ENCODE assay signal across 25 cellular contexts in the genomic region with DNA sequence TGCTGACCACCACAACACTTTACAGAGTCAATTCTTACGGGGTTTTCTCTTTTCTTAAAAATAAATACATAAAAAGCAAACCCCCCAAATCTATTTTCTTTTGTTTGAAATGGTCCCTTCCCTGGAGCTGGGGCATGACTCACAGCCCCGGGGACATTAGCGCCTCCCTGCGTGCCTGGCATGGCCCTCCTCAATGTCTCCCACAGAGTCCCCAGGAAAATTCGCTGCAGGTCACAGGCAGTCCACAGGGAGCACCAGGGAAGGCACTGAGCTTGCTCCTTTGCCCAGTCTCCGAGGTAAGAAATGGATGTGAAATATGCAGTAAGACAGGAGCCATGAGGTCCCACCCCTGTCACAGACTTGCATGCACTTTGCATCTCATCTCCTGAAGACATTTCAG.
"Had no signal": no experiment of that assay in that cellular context is flagged by ENCODE, and none has a peak within 500 bp of the region (broad histone marks: within the 10 kb centered on the region; RNA-seq: fewer than 3 reads in every experiment).

No MANE protein-coding gene starts in this region.

- DNase-seq: hypothalamus; immature natural killer cell; kidney; left colon; left lung; midbrain; mucosa of descending colon; naive thymus-derived CD4-positive, alpha-beta T cell; nucleus accumbens; right lobe of liver; stimulated activated CD4-positive, alpha-beta T cell treated with anti-CD3 and anti-CD28 coated beads, Interleukin-12 subunit alpha, Interleukin-12 subunit beta, amount 100 ng/mL, for 4 hours; stimulated activated CD4-positive, alpha-beta T cell treated with anti-CD3 and anti-CD28 coated beads, Interleukin-15, amount 100 ng/mL, for 24 hours; stimulated activated CD4-positive, alpha-beta T cell treated with anti-CD3 and anti-CD28 coated beads, Interleukin-2, amount 100 ng/mL, for 24 hours; stimulated activated CD4-positive, alpha-beta T cell treated with anti-CD3 and anti-CD28 coated beads, Interleukin-4, amount 100 ng/mL, for 1 hour; stimulated activated naive B cell treated with anti-CD40 and anti-IgM and Interleukin-4, amounts not matched to agents 10 μg/mL and 1 μg/mL and 100 μg/mL, for 72 hours; stimulated activated naive CD8-positive, alpha-beta T cell treated with anti-CD3 and anti-CD28 coated beads, Interleukin-15, Interleukin-2, amounts not matched to agents 100 U/mL and 50 U/mL, for 24 hours; stomach; testis; thyroid gland; uterus had no signal

- H3K9me3 ChIP-seq: left lung, mucosa of descending colon, right atrium auricular region, right lobe of liver, stomach, testis, thyroid gland, uterus had no signal

- H3K79me2 ChIP-seq: parathyroid adenoma had no signal

- H3K4me3 Mint-ChIP-seq: immature natural killer cell; naive thymus-derived CD4-positive, alpha-beta T cell; natural killer cell treated with Interleukin-12 subunit alpha and Interleukin-12 subunit beta and Interleukin-15 and Interleukin-18, amount 100 ng/mL, for 72 hours; stimulated activated naive B cell treated with anti-CD40 and anti-IgM and Interleukin-4, amounts not matched to agents 10 μg/mL and 1 μg/mL and 100 μg/mL, for 72 hours; type B pancreatic cell had no signal

- H3K4me1 Mint-ChIP-seq: immature natural killer cell; naive thymus-derived CD4-positive, alpha-beta T cell; stimulated activated naive B cell treated with anti-CD40 and anti-IgM and Interleukin-4, amounts not matched to agents 10 μg/mL and 1 μg/mL and 100 μg/mL, for 72 hours had no signal

- H3K36me3 ChIP-seq: left lung, right atrium auricular region, right lobe of liver, stomach, uterus had no signal

- H3K4me1 ChIP-seq: left lung, parathyroid adenoma, right atrium auricular region, right lobe of liver, stomach, testis, thyroid gland, uterus had no signal

- H3K27me3 Mint-ChIP-seq: naive thymus-derived CD4-positive, alpha-beta T cell; natural killer cell treated with Interleukin-12 subunit alpha and Interleukin-12 subunit beta and Interleukin-15 and Interleukin-18, amount 100 ng/mL, for 72 hours; type B pancreatic cell had no signal

- H3K9ac ChIP-seq: parathyroid adenoma had no signal

- ATAC-seq: left colon; left lung; mucosa of descending colon; naive thymus-derived CD4-positive, alpha-beta T cell; natural killer cell treated with Interleukin-12 subunit alpha and Interleukin-12 subunit beta and Interleukin-15 and Interleukin-18, amount 100 ng/mL, for 72 hours; right lobe of liver; stimulated activated naive B cell treated with anti-CD40 and anti-IgM and Interleukin-4, amounts not matched to agents 10 μg/mL and 1 μg/mL and 100 μg/mL, for 72 hours; stimulated activated naive CD8-positive, alpha-beta T cell treated with anti-CD3 and anti-CD28 coated beads, Interleukin-15, Interleukin-2, amounts not matched to agents 100 U/mL and 50 U/mL, for 24 hours had no signal

- H3K27ac Mint-ChIP-seq: immature natural killer cell; naive thymus-derived CD4-positive, alpha-beta T cell; natural killer cell treated with Interleukin-12 subunit alpha and Interleukin-12 subunit beta and Interleukin-15 and Interleukin-18, amount 100 ng/mL, for 72 hours; stimulated activated naive B cell treated with anti-CD40 and anti-IgM and Interleukin-4, amounts not matched to agents 10 μg/mL and 1 μg/mL and 100 μg/mL, for 72 hours; type B pancreatic cell had no signal

- H3K4me3 ChIP-seq: left lung, lung, mucosa of descending colon, right atrium auricular region, right lobe of liver, stomach, testis, thyroid gland, uterus had no signal

- H3K27ac ChIP-seq: left lung, parathyroid adenoma, right atrium auricular region, right lobe of liver, stomach, testis, thyroid gland, uterus had no signal

- H3K27me3 ChIP-seq: left lung, right atrium auricular region, right lobe of liver, stomach, testis, thyroid gland, uterus had no signal

- H3K9me3 Mint-ChIP-seq: natural killer cell treated with Interleukin-12 subunit alpha and Interleukin-12 subunit beta and Interleukin-15 and Interleukin-18, amount 100 ng/mL, for 72 hours had no signal

- H3K36me3 Mint-ChIP-seq: immature natural killer cell; natural killer cell treated with Interleukin-12 subunit alpha and Interleukin-12 subunit beta and Interleukin-15 and Interleukin-18, amount 100 ng/mL, for 72 hours; stimulated activated naive B cell treated with anti-CD40 and anti-IgM and Interleukin-4, amounts not matched to agents 10 μg/mL and 1 μg/mL and 100 μg/mL, for 72 hours had no signal
